30 cellular contexts compared by ENCODE assay signal in genomic region chr17:34414338-34414737, GRCh38. TPM values are rescaled to one million over a fixed set of nuclear protein-coding genes. Genes with fewer than 3 reads are reported as not detected.
"Had no signal": no experiment of that assay in that cellular context is flagged by ENCODE, and none has a peak within 500 bp of the region (broad histone marks: within the 10 kb centered on the region; RNA-seq: fewer than 3 reads in every experiment).

No MANE protein-coding gene starts in this region.

- H3K9me3 Mint-ChIP-seq: activated CD4-positive, alpha-beta memory T cell treated with anti-CD3 and anti-CD28 coated beads for 36 hours; activated naive CD4-positive, alpha-beta T cell treated with anti-CD3 and anti-CD28 coated beads for 36 hours; activated naive CD8-positive, alpha-beta T cell treated with anti-CD3 and anti-CD28 coated beads, Interleukin-2, amount 10 ng/mL, durations not matched to agents 7 days and 5 days; dendritic cell treated with granulocyte-macrophage colony-stimulating factor and Interleukin-4, amounts not matched to agents 40 ng/mL and 50 ng/mL, for 4 days; immature natural killer cell; naive thymus-derived CD8-positive, alpha-beta T cell; neural progenitor cell; stimulated activated effector memory CD8-positive, alpha-beta T cell treated with anti-CD3 and anti-CD28 coated beads, Interleukin-12 subunit alpha, Interleukin-12 subunit beta, amount 100 ng/mL, for 72 hours; stimulated activated naive CD8-positive, alpha-beta T cell treated with anti-CD3 and anti-CD28 coated beads, Interleukin-15, amount 100 ng/mL, for 72 hours had no signal

- H3K4me3 ChIP-seq: body of pancreas, left lung, lung, neural progenitor cell, uterus had no signal

- DNase-seq: activated CD4-positive, alpha-beta memory T cell treated with anti-CD3 and anti-CD28 coated beads for 36 hours; activated CD4-positive, alpha-beta T cell treated with anti-CD3 and anti-CD28 coated beads for 4 hours; activated CD4-positive, CD25-positive, alpha-beta regulatory T cell; activated effector memory CD4-positive, alpha-beta T cell treated with Interleukin-2 at 50 U/mL for 16 hours; activated naive CD4-positive, alpha-beta T cell treated with anti-CD3 and anti-CD28 coated beads for 36 hours; activated naive CD8-positive, alpha-beta T cell treated with anti-CD3 and anti-CD28 coated beads, Interleukin-2, amount 10 ng/mL, durations not matched to agents 7 days and 5 days; activated T-cell treated with anti-CD3 and anti-CD28 coated beads, Interleukin-2, amount 50 U/mL, for 48 hours; body of pancreas; effector CD4-positive, alpha-beta T cell; immature natural killer cell; kidney glomerular epithelial cell; left lung; naive thymus-derived CD8-positive, alpha-beta T cell; small intestine; stimulated activated CD4-positive, alpha-beta T cell treated with anti-CD3 and anti-CD28 coated beads, Interleukin-2, amount 100 ng/mL, for 24 hours; stimulated activated naive CD8-positive, alpha-beta T cell treated with anti-CD3 and anti-CD28 coated beads, Interleukin-15, amount 100 ng/mL, for 72 hours; T1000; trophoblast cell; uterus had no signal

- H3K27ac Mint-ChIP-seq: activated CD4-positive, alpha-beta memory T cell treated with anti-CD3 and anti-CD28 coated beads for 36 hours; activated naive CD4-positive, alpha-beta T cell treated with anti-CD3 and anti-CD28 coated beads for 36 hours; activated naive CD8-positive, alpha-beta T cell treated with anti-CD3 and anti-CD28 coated beads, Interleukin-2, amount 10 ng/mL, durations not matched to agents 7 days and 5 days; dendritic cell treated with granulocyte-macrophage colony-stimulating factor and Interleukin-4, amounts not matched to agents 40 ng/mL and 50 ng/mL, for 4 days; immature natural killer cell; naive thymus-derived CD8-positive, alpha-beta T cell; neural progenitor cell; stimulated activated effector memory CD8-positive, alpha-beta T cell treated with anti-CD3 and anti-CD28 coated beads, Interleukin-12 subunit alpha, Interleukin-12 subunit beta, amount 100 ng/mL, for 72 hours; stimulated activated naive CD8-positive, alpha-beta T cell treated with anti-CD3 and anti-CD28 coated beads, Interleukin-15, amount 100 ng/mL, for 72 hours had no signal

- H3K9me3 ChIP-seq: body of pancreas, left lung, uterus had no signal

- H3K9ac ChIP-seq: neural progenitor cell had no signal

- H3K4me1 Mint-ChIP-seq: immature natural killer cell; naive thymus-derived CD8-positive, alpha-beta T cell; stimulated activated effector memory CD8-positive, alpha-beta T cell treated with anti-CD3 and anti-CD28 coated beads, Interleukin-12 subunit alpha, Interleukin-12 subunit beta, amount 100 ng/mL, for 72 hours; stimulated activated naive CD8-positive, alpha-beta T cell treated with anti-CD3 and anti-CD28 coated beads, Interleukin-15, amount 100 ng/mL, for 72 hours had no signal

- H3K36me3 ChIP-seq: left lung, neural progenitor cell, uterus had no signal

- H3K27me3 ChIP-seq: body of pancreas, uterus had no signal

- H3K4me1 ChIP-seq: body of pancreas, left lung, neural progenitor cell, uterus had no signal

- H3K4me3 Mint-ChIP-seq: activated CD4-positive, alpha-beta memory T cell treated with anti-CD3 and anti-CD28 coated beads for 36 hours; activated naive CD4-positive, alpha-beta T cell treated with anti-CD3 and anti-CD28 coated beads for 36 hours; activated naive CD8-positive, alpha-beta T cell treated with anti-CD3 and anti-CD28 coated beads, Interleukin-2, amount 10 ng/mL, durations not matched to agents 7 days and 5 days; dendritic cell treated with granulocyte-macrophage colony-stimulating factor and Interleukin-4, amounts not matched to agents 40 ng/mL and 50 ng/mL, for 4 days; immature natural killer cell; naive thymus-derived CD8-positive, alpha-beta T cell; neural progenitor cell; stimulated activated effector memory CD8-positive, alpha-beta T cell treated with anti-CD3 and anti-CD28 coated beads, Interleukin-12 subunit alpha, Interleukin-12 subunit beta, amount 100 ng/mL, for 72 hours; stimulated activated naive CD8-positive, alpha-beta T cell treated with anti-CD3 and anti-CD28 coated beads, Interleukin-15, amount 100 ng/mL, for 72 hours had no signal

- H3K27ac ChIP-seq: body of pancreas, left lung, neural progenitor cell, uterus had no signal

- H3K36me3 Mint-ChIP-seq: activated CD4-positive, alpha-beta memory T cell treated with anti-CD3 and anti-CD28 coated beads for 36 hours; activated naive CD8-positive, alpha-beta T cell treated with anti-CD3 and anti-CD28 coated beads, Interleukin-2, amount 10 ng/mL, durations not matched to agents 7 days and 5 days; immature natural killer cell; naive thymus-derived CD8-positive, alpha-beta T cell; neural progenitor cell; stimulated activated effector memory CD8-positive, alpha-beta T cell treated with anti-CD3 and anti-CD28 coated beads, Interleukin-12 subunit alpha, Interleukin-12 subunit beta, amount 100 ng/mL, for 72 hours had no signal

RNA-seq across cellular contexts. Expression of gene CCL1, which starts 51.3 kb away (rescaled TPM):
- total RNA-seq: activated naive CD4-positive, alpha-beta T cell treated with anti-CD3 and anti-CD28 coated beads for 36 hours; activated naive CD8-positive, alpha-beta T cell treated with anti-CD3 and anti-CD28 coated beads, Interleukin-2, amount 10 ng/mL, durations not matched to agents 7 days and 5 days; body of pancreas; frontal cortex; left lung; lung; naive thymus-derived CD8-positive, alpha-beta T cell; omental fat pad; posterior vena cava; renal cortical epithelial cell; sciatic nerve; uterus had no signal
- polyA plus RNA-seq: esophagus; immature natural killer cell; naive thymus-derived CD8-positive, alpha-beta T cell; small intestine had no signal

RNA-seq across cellular contexts. Expression of gene CCL13, which starts 58.1 kb away (rescaled TPM):
- total RNA-seq: activated CD4-positive, alpha-beta memory T cell treated with anti-CD3 and anti-CD28 coated beads for 36 hours; activated naive CD4-positive, alpha-beta T cell treated with anti-CD3 and anti-CD28 coated beads for 36 hours; activated naive CD8-positive, alpha-beta T cell treated with anti-CD3 and anti-CD28 coated beads, Interleukin-2, amount 10 ng/mL, durations not matched to agents 7 days and 5 days; body of pancreas; naive thymus-derived CD8-positive, alpha-beta T cell; renal cortical epithelial cell; T-helper 1 cell treated with Interleukin-12 subunit alpha and Interleukin-12 subunit beta and Interleukin-4 antibody, amounts not matched to agents 30 ng/mL and 1 ng/mL, for 36 hours had no signal
- polyA plus RNA-seq: immature natural killer cell; naive thymus-derived CD8-positive, alpha-beta T cell had no signal
